ENCODE assay signal across 13 cellular contexts in the genomic region with DNA sequence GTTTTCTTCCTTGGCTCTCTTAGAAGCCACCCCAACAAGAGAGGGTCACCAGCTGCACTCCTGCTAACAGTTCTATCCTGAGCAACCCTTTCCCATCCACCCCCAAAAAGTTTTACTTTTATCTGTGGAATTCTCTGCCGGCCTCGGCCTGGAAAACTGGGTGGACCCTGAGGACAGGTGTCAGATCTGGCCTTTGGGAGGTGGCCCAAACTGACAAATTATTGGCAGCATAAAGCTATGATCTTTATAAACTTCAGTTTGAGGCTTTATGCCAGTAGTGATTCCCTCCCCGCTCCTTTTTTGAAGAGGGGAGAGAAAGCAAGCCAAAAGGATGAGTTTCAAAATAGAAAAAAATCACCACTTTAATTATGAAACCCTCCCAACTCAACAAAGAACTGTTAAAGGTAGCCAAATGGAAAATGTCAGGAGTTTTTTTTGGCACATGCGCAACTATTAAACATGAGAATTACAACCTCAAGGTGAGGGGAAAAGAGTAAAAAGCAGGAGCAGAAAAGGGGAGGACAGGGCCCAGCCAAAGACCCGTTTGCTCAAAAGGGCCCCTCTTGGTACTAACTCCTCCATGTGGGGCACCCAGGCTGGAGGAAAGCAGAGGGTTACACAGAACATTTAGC. TPM values are rescaled to one million over a fixed set of nuclear protein-coding genes. Genes with fewer than 3 reads are reported as not detected.
DNase-seq lines count a peak whose midpoint lies in the region; ATAC-seq and TF ChIP-seq lines count a peak whose summit lies in the region.
"Had no signal": no experiment of that assay in that cellular context is flagged by ENCODE, and none has a peak within 500 bp of the region (broad histone marks: within the 10 kb centered on the region; RNA-seq: fewer than 3 reads in every experiment).

No MANE protein-coding gene starts in this region.

- peaks cover 61% of the 10 kb centered on the region for H3K4me1 Mint-ChIP-seq in brain
- H3K4me1 Mint-ChIP-seq in progenitor cell of endocrine pancreas (ENCODE audit: low read depth) = peaks cover 63% of the 10 kb centered on the region
- peaks cover 58% of the 10 kb centered on the region for H3K4me1 Mint-ChIP-seq in chondrocyte (ENCODE audit: low read depth)

- H3K27me3 Mint-ChIP-seq in brain (no peaks in the 10 kb centered on the region), progenitor cell of endocrine pancreas (no peaks in the 10 kb centered on the region), chondrocyte (ENCODE audit: low read depth) (no peaks in the 10 kb centered on the region)

- H3K36me3 Mint-ChIP-seq in brain (peaks cover 11% of the 10 kb centered on the region), progenitor cell of endocrine pancreas (ENCODE audit: insufficient read depth) (peaks cover 1% of the 10 kb centered on the region), chondrocyte (ENCODE audit: low read depth) (no peaks in the 10 kb centered on the region)

- peak; percentile 2 for ATAC-seq in GM18498 (IDR thresholded peaks at IDR 0.05; ENCODE audit: unreplicated experiment)

- H3K27ac Mint-ChIP-seq in brain (peak overlapping the region in 4 of 5 experiments; percentile 33 to 84 (median 52)), progenitor cell of endocrine pancreas (peak overlapping the region; percentile 72), chondrocyte (ENCODE audit: unreplicated experiment) (no peak overlapping the region)
- H3K27ac Mint-ChIP-seq: T-helper 1 cell treated with Interleukin-12 subunit alpha and Interleukin-12 subunit beta and Interleukin-4 antibody, amounts not matched to agents 30 μg/mL and 1 μg/mL, for 36 hours had no signal

- peak overlapping the region in 1 of 5 experiments; percentile 5 for H3K4me3 Mint-ChIP-seq in brain
- no peak overlapping the region for H3K4me3 Mint-ChIP-seq in progenitor cell of endocrine pancreas (ENCODE audit: low read depth)
- no peak overlapping the region for H3K4me3 Mint-ChIP-seq in chondrocyte (ENCODE audit: unreplicated experiment)
- H3K4me3 Mint-ChIP-seq: T-helper 1 cell treated with Interleukin-12 subunit alpha and Interleukin-12 subunit beta and Interleukin-4 antibody, amounts not matched to agents 30 μg/mL and 1 μg/mL, for 36 hours had no signal

- H3K9me3 Mint-ChIP-seq in brain (peaks cover 0 to under 1% (median 0%) of the 10 kb centered on the region in 5 experiments), progenitor cell of endocrine pancreas (ENCODE audit: low read depth) (no peaks in the 10 kb centered on the region), chondrocyte (ENCODE audit: low read depth) (no peaks in the 10 kb centered on the region)
- H3K9me3 Mint-ChIP-seq: T-helper 1 cell treated with Interleukin-12 subunit alpha and Interleukin-12 subunit beta and Interleukin-4 antibody, amounts not matched to agents 30 μg/mL and 1 μg/mL, for 36 hours had no signal

- TF ChIP-seq CTCF in LNCaP clone FGC (IDR thresholded peaks at IDR 0.05; ENCODE audit: control insufficient read depth, extremely low read depth, insufficient read depth) (no peak), brain (conservative IDR thresholded peaks at IDR 0.05) (no peak), progenitor cell of endocrine pancreas (IDR thresholded peaks at IDR 0.05; ENCODE audit: unreplicated experiment) (no peak), chondrocyte (IDR thresholded peaks at IDR 0.05) (no peak)

- DNase-seq in LNCaP clone FGC (ENCODE audit: low read depth) = no peak
- no peak for DNase-seq in progenitor cell of endocrine pancreas (ENCODE audit: low spot score, unreplicated experiment)
- DNase-seq in chondrocyte (ENCODE audit: low spot score) = no peak
- no peak for DNase-seq in NCI-H1092 treated with DMSO at 0.1 percent for 48 hours (lab: John Stamatoyannopoulos, UW)
- no peak for DNase-seq in DMS 273 (lab: John Stamatoyannopoulos, UW; ENCODE audit: unreplicated experiment)
- DNase-seq: DMS79 treated with DMSO at 0.1 percent for 48 hours, foreskin fibroblast, NCI-H146, NCI-H82 had no signal

- peak overlapping the region; percentile 11; the same call in 1 of the 2 replicates for H3K4me3 ChIP-seq in LNCaP clone FGC (ENCODE audit: low read depth, low read length)
- H3K4me3 ChIP-seq: prostate gland had no signal

RNA-seq across cellular contexts. Expression of a gene that starts 49.5 kb away (rescaled TPM):
- polyA plus RNA-seq in brain (ENCODE audit: insufficient read depth, low read depth, low replicate concordance) = 49.0 TPM
- total RNA-seq in progenitor cell of endocrine pancreas (61.2 and 63.5 TPM in 2 replicates), chondrocyte (54.8 to 58.1 TPM (median 54.8 TPM) in 3 replicates)
